ENCODE assay signal across 10 cellular contexts in the genomic region with DNA sequence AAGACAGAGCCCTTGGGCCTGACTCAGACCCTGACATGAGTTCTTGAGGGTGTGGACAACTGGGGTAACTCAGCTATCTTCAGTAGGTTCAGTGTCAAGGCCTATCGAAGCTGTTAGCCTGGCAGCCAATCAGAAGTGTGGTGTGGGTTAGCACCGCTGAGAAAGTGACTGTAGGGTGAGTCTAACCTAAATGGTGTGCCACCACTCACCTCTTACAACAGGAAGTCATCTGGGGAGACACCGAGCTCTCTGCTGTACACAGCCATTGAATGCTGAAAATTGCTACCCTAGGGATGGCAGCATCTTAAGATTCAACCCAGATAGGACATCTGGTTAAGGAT. TPM values are rescaled to one million over a fixed set of nuclear protein-coding genes. Genes with fewer than 3 reads are reported as not detected.
A peak's percentile ranks its signal among the peaks of the same experiment; 100 is the strongest.
DNase-seq lines count a peak whose midpoint lies in the region; ATAC-seq and TF ChIP-seq lines count a peak whose summit lies in the region.
"Had no signal": no experiment of that assay in that cellular context is flagged by ENCODE, and none has a peak within 500 bp of the region (broad histone marks: within the 10 kb centered on the region; RNA-seq: fewer than 3 reads in every experiment).

No MANE protein-coding gene starts in this region.

- CTCF ChIA-PET in Calu3 (lab: Charles Lee), result no interaction called here

- no peak for TF ChIP-seq CTCF in Calu3 (IDR thresholded peaks at IDR 0.05; ENCODE audit: unreplicated experiment)

- H3K27me3 Mint-ChIP-seq in Calu3 (ENCODE audit: unreplicated experiment), result peaks cover 44% of the 10 kb centered on the region

- DNase-seq in stimulated activated CD4-positive, alpha-beta T cell treated with anti-CD3 and anti-CD28 coated beads, Interleukin-12 subunit alpha, Interleukin-12 subunit beta, amount 100 ng/mL, for 4 hours, result peak; percentile 47
- no peak for DNase-seq in stimulated activated CD4-positive, alpha-beta T cell treated with anti-CD3 and anti-CD28 coated beads, Interleukin-2, amount 100 ng/mL, for 48 hours
- peak; percentile 62 for DNase-seq in activated gamma-delta T cell treated with anti-CD3 and anti-CD28 coated beads, Interleukin-2, amount 50 U/mL, for 16 hours (ENCODE audit: low read depth)
- peak; percentile 75 for DNase-seq in stimulated activated CD4-positive, alpha-beta T cell treated with anti-CD3 and anti-CD28 coated beads, Interleukin-15, amount 100 ng/mL, for 24 hours
- no peak for DNase-seq in Calu3
- DNase-seq: NCI-H1436 had no signal

- H3K4me1 Mint-ChIP-seq in Calu3 (ENCODE audit: low read depth, unreplicated experiment), result peaks cover 8% of the 10 kb centered on the region

- no peak overlapping the region for H3K27ac Mint-ChIP-seq in Calu3 (ENCODE audit: unreplicated experiment)
- H3K27ac Mint-ChIP-seq: nephron had no signal

- H3K4me3 Mint-ChIP-seq in Calu3 (ENCODE audit: low read depth, unreplicated experiment), result no peak overlapping the region
- H3K4me3 Mint-ChIP-seq: nephron had no signal

- no TSS peak for BruUV-seq in Calu3 (replicated peaks; lab: Mats Ljungman, UMichigan)

- H3K36me3 Mint-ChIP-seq in Calu3 (ENCODE audit: insufficient read depth, unreplicated experiment), result peaks cover 2% of the 10 kb centered on the region

- no peaks in the 10 kb centered on the region for H3K9me3 Mint-ChIP-seq in Calu3 (ENCODE audit: low read depth, unreplicated experiment)
- H3K9me3 Mint-ChIP-seq: nephron had no signal

- ATAC-seq in HG03039 (IDR thresholded peaks at IDR 0.05; ENCODE audit: unreplicated experiment) (no peak), GM18867 (IDR thresholded peaks at IDR 0.05; ENCODE audit: unreplicated experiment) (no peak), HG03457 (IDR thresholded peaks at IDR 0.05; ENCODE audit: unreplicated experiment) (no peak)

- intact Hi-C loops in Calu3 (cut with micrococcal nuclease; ENCODE audit: unreplicated experiment), result no loop called here

RNA-seq across cellular contexts. Expression of a gene that starts 44.6 kb away (rescaled TPM):
- 6.1 and 6.5 TPM in 2 replicates for total RNA-seq in Calu3 (2022)

Comparison
In these comparisons a context has a peak if more than half of its experiments do, and no peak if none do; other contexts are left out.
1. DNase-seq: peak in stimulated activated CD4-positive, alpha-beta T cell treated with anti-CD3 and anti-CD28 coated beads, Interleukin-12 subunit alpha, Interleukin-12 subunit beta, amount 100 ng/mL, for 4 hours (single experiment), activated gamma-delta T cell treated with anti-CD3 and anti-CD28 coated beads, Interleukin-2, amount 50 U/mL, for 16 hours (single experiment) and stimulated activated CD4-positive, alpha-beta T cell treated with anti-CD3 and anti-CD28 coated beads, Interleukin-15, amount 100 ng/mL, for 24 hours (single experiment); none in stimulated activated CD4-positive, alpha-beta T cell treated with anti-CD3 and anti-CD28 coated beads, Interleukin-2, amount 100 ng/mL, for 48 hours (0 of 2) and Calu3 (single experiment).